18 cellular contexts compared by ENCODE assay signal in genomic region chr20:10338781-10339180, GRCh38.
"Had no signal": no experiment of that assay in that cellular context is flagged by ENCODE, and none has a peak within 500 bp of the region (broad histone marks: within the 10 kb centered on the region; RNA-seq: fewer than 3 reads in every experiment).

No MANE protein-coding gene starts in this region.

- H3K27me3 ChIP-seq: colonic mucosa, gastroesophageal sphincter, neutrophil, right atrium auricular region, sigmoid colon, thyroid gland had no signal

- H3K27ac ChIP-seq: colonic mucosa, gastroesophageal sphincter, neutrophil, right atrium auricular region, sigmoid colon, suprapubic skin, thyroid gland had no signal

- H3K4me1 ChIP-seq: colonic mucosa, gastroesophageal sphincter, right atrium auricular region, sigmoid colon, suprapubic skin, thyroid gland had no signal

- H3K9me3 ChIP-seq: colonic mucosa, gastroesophageal sphincter, mucosa of descending colon, neutrophil, right atrium auricular region, sigmoid colon, suprapubic skin, thyroid gland had no signal

- H3K4me3 ChIP-seq: colonic mucosa, gastroesophageal sphincter, mucosa of descending colon, right atrium auricular region, sigmoid colon, suprapubic skin, thyroid gland had no signal

- ATAC-seq: gastroesophageal sphincter; left lobe of liver; mucosa of descending colon; naive thymus-derived CD8-positive, alpha-beta T cell; stimulated activated naive CD8-positive, alpha-beta T cell treated with anti-CD3 and anti-CD28 coated beads, Interleukin-15, Interleukin-2, amounts not matched to agents 100 U/mL and 50 U/mL, for 24 hours had no signal

- H3K36me3 ChIP-seq: colonic mucosa, gastroesophageal sphincter, neutrophil, right atrium auricular region, sigmoid colon, suprapubic skin, thyroid gland had no signal

- DNase-seq: colonic mucosa; dermis blood vessel endothelial cell; erythroblast; glutamatergic neuron; islet precursor cell; mucosa of descending colon; naive thymus-derived CD8-positive, alpha-beta T cell; posterior cingulate gyrus; sigmoid colon; small intestine; stimulated activated CD4-positive, alpha-beta T cell treated with anti-CD3 and anti-CD28 coated beads, Interleukin-2, amount 100 ng/mL, for 48 hours; stimulated activated naive CD8-positive, alpha-beta T cell treated with anti-CD3 and anti-CD28 coated beads, Interleukin-15, Interleukin-2, amounts not matched to agents 100 U/mL and 50 U/mL, for 24 hours; thyroid gland had no signal
